Comparison of ENCODE assay signal across 1 cellular context in genomic region chr9:96126321-96126881, GRCh38.
TF ChIP-seq lines count a peak whose summit lies in the region.

No MANE protein-coding gene starts in this region.

TF ChIP-seq in GM23338, 12 proteins besides CTCF, POLR2A, EP300 and RAD21 (continued from another document):
- TF ChIP-seq REST (IDR thresholded peaks at IDR 0.05; ENCODE audit: unreplicated experiment) (no peak), ZNF462 (CRISPR knock-in tag; IDR thresholded peaks at IDR 0.05) (no peak), EZH2 (IDR thresholded peaks at IDR 0.05; ENCODE audit: low read depth, unreplicated experiment) (no peak)
